ENCODE assay signal across 1 cellular context in genomic region chr1:111139234-111139955, GRCh38.
TF ChIP-seq lines count a peak whose summit lies in the region.

No MANE protein-coding gene starts in this region.

TF ChIP-seq in HepG2, 621 proteins besides CTCF, POLR2A, EP300 and RAD21 (continued from another document and continues in another):
- TF ChIP-seq PATZ1 (CRISPR knock-in tag; IDR thresholded peaks at IDR 0.05), result peak; percentile 62
- TF ChIP-seq RXRB (CRISPR knock-in tag; IDR thresholded peaks at IDR 0.05; ENCODE audit: borderline replicate concordance), result peak; percentile 18; the same call in 1 of the 2 replicates
- TF ChIP-seq RARA (CRISPR knock-in tag; IDR thresholded peaks at IDR 0.05), result 0 out of 2 replicates have a peak, but pooled peaks have one; percentile 20
- TF ChIP-seq GFI1 (CRISPR knock-in tag; IDR thresholded peaks at IDR 0.05; ENCODE audit: borderline replicate concordance), result no peak; the same call in 1 of the 2 replicates
- peak; percentile 38; the same call in 1 of the 2 replicates for TF ChIP-seq BORCS8-MEF2B (CRISPR knock-in tag; IDR thresholded peaks at IDR 0.05)
- no peak for TF ChIP-seq FLYWCH1 (CRISPR knock-in tag; IDR thresholded peaks at IDR 0.05)
- peak; percentile 23; the same call in 1 of the 2 replicates for TF ChIP-seq TFDP1 (CRISPR knock-in tag; IDR thresholded peaks at IDR 0.05; ENCODE audit: borderline replicate concordance)
- TF ChIP-seq ZSCAN12 (CRISPR knock-in tag; IDR thresholded peaks at IDR 0.05), result no peak
- TF ChIP-seq FOXA1 (IDR thresholded peaks at IDR 0.05), result no peak
- TF ChIP-seq FOXA1 (CRISPR knock-in tag; IDR thresholded peaks at IDR 0.05), result peak; percentile 61
- TF ChIP-seq ZNF790 (CRISPR knock-in tag; IDR thresholded peaks at IDR 0.05; ENCODE audit: borderline replicate concordance), result peak; percentile 54; the same call in 1 of the 2 replicates
- peak; percentile 69; the same call in 1 of the 2 replicates for TF ChIP-seq ZC3H13 (CRISPR knock-in tag; IDR thresholded peaks at IDR 0.05)
- TF ChIP-seq ARNT2 (CRISPR knock-in tag; IDR thresholded peaks at IDR 0.05; ENCODE audit: low read depth), result peak; percentile 57; the same call in 1 of the 2 replicates
- no peak for TF ChIP-seq NONO (IDR thresholded peaks at IDR 0.05)
- 0 out of 2 replicates have a peak, but pooled peaks have one; percentile 25 for TF ChIP-seq NONO (CRISPR knock-in tag; conservative IDR thresholded peaks at IDR 0.05)
- TF ChIP-seq MEIS2 (CRISPR knock-in tag; IDR thresholded peaks at IDR 0.05), result no peak
- peak; percentile 13; the same call in 1 of the 2 replicates for TF ChIP-seq ZBTB7B (CRISPR knock-in tag; IDR thresholded peaks at IDR 0.05)
- no peak for TF ChIP-seq ZBTB49 (CRISPR knock-in tag; IDR thresholded peaks at IDR 0.05; ENCODE audit: borderline replicate concordance)
- TF ChIP-seq GZF1 (CRISPR knock-in tag; IDR thresholded peaks at IDR 0.05), result 0 out of 2 replicates have a peak, but pooled peaks have one; percentile 20
- TF ChIP-seq MIER3 (CRISPR knock-in tag; IDR thresholded peaks at IDR 0.05; ENCODE audit: borderline replicate concordance), result no peak; the same call in 1 of the 2 replicates
- 0 out of 2 replicates have a peak, but pooled peaks have one; percentile 8 for TF ChIP-seq ZBTB42 (CRISPR knock-in tag; IDR thresholded peaks at IDR 0.05)
- no peak for TF ChIP-seq PRPF4 (IDR thresholded peaks at IDR 0.05; ENCODE audit: low read depth, low read length, poor library complexity, severe bottlenecking)
- TF ChIP-seq ZNF773 (CRISPR knock-in tag; IDR thresholded peaks at IDR 0.05; ENCODE audit: borderline replicate concordance), result no peak
- 0 out of 2 replicates have a peak, but pooled peaks have one; percentile 16 for TF ChIP-seq CREM (IDR thresholded peaks at IDR 0.05)
- no peak for TF ChIP-seq CREM (CRISPR knock-in tag; IDR thresholded peaks at IDR 0.05)
- no peak for TF ChIP-seq ELK4 (CRISPR knock-in tag; IDR thresholded peaks at IDR 0.05; ENCODE audit: borderline replicate concordance)
- TF ChIP-seq CSRNP1 (CRISPR knock-in tag; IDR thresholded peaks at IDR 0.05), result 0 out of 2 replicates have a peak, but pooled peaks have one; percentile 20
- TF ChIP-seq ZNF558 (CRISPR knock-in tag; IDR thresholded peaks at IDR 0.05; ENCODE audit: borderline replicate concordance), result 0 out of 2 replicates have a peak, but pooled peaks have one; percentile 35
- TF ChIP-seq GABPB1 (CRISPR knock-in tag; IDR thresholded peaks at IDR 0.05), result peak; percentile 32; the same call in 1 of the 2 replicates
- TF ChIP-seq GATAD1 (CRISPR knock-in tag; IDR thresholded peaks at IDR 0.05), result no peak
- 0 out of 2 replicates have a peak, but pooled peaks have one; percentile 7 for TF ChIP-seq ZNF564 (CRISPR knock-in tag; IDR thresholded peaks at IDR 0.05)
- TF ChIP-seq NR2F1 (CRISPR knock-in tag; IDR thresholded peaks at IDR 0.05), result 0 out of 4 replicates have a peak, but pooled peaks of 1 of the 2 experiments have one; percentile 11
- TF ChIP-seq REL (CRISPR knock-in tag; conservative IDR thresholded peaks at IDR 0.05), result 0 out of 2 replicates have a peak, but pooled peaks have one; percentile 55
- peak; percentile 57; the same call in 1 of the 2 replicates for TF ChIP-seq FOXO1 (CRISPR knock-in tag; IDR thresholded peaks at IDR 0.05)
- peak; percentile 73; the same call in 1 of the 2 replicates for TF ChIP-seq ZNF446 (CRISPR knock-in tag; IDR thresholded peaks at IDR 0.05)
- TF ChIP-seq ISX (CRISPR knock-in tag; conservative IDR thresholded peaks at IDR 0.05), result no peak
- TF ChIP-seq ZBTB33 (CRISPR knock-in tag; IDR thresholded peaks at IDR 0.05), result no peak
- 0 out of 2 replicates have a peak, but pooled peaks have one; percentile 24 for TF ChIP-seq ATRX (CRISPR knock-in tag; IDR thresholded peaks at IDR 0.05; ENCODE audit: borderline replicate concordance)
- peak; percentile 15; the same call in 1 of the 2 replicates for TF ChIP-seq ERF (CRISPR knock-in tag; IDR thresholded peaks at IDR 0.05)
- TF ChIP-seq MIXL1 (CRISPR knock-in tag; IDR thresholded peaks at IDR 0.05), result peak; percentile 11; the same call in 1 of the 2 replicates
- TF ChIP-seq REXO4 (CRISPR knock-in tag; IDR thresholded peaks at IDR 0.05; ENCODE audit: borderline replicate concordance), result no peak
- peak; percentile 50; the same call in 1 of the 2 replicates for TF ChIP-seq ZNF792 (CRISPR knock-in tag; IDR thresholded peaks at IDR 0.05)
- TF ChIP-seq KLF16 (CRISPR knock-in tag; IDR thresholded peaks at IDR 0.05), result no peak
- no peak for TF ChIP-seq CEBPB (IDR thresholded peaks at IDR 0.05; ENCODE audit: borderline replicate concordance, low read depth, low read length)
- peak; percentile 54 for TF ChIP-seq FOXA3 (CRISPR knock-in tag; IDR thresholded peaks at IDR 0.05)
- peak; percentile 40; the same call in 1 of the 2 replicates for TF ChIP-seq MAX (IDR thresholded peaks at IDR 0.05)
- no peak; the same call in 1 of the 2 replicates for TF ChIP-seq ZNF350 (CRISPR knock-in tag; IDR thresholded peaks at IDR 0.05; ENCODE audit: borderline replicate concordance, low read depth)
- no peak for TF ChIP-seq MEF2D (CRISPR knock-in tag; IDR thresholded peaks at IDR 0.05)
- peak; percentile 64; the same call in 1 of the 2 replicates for TF ChIP-seq ARID5B (CRISPR knock-in tag; IDR thresholded peaks at IDR 0.05)
- 0 out of 2 replicates have a peak, but pooled peaks have one; percentile 16 for TF ChIP-seq HOMEZ (CRISPR knock-in tag; IDR thresholded peaks at IDR 0.05; ENCODE audit: low read depth)
- TF ChIP-seq ZNF780A (CRISPR knock-in tag; IDR thresholded peaks at IDR 0.05), result 0 out of 2 replicates have a peak, but pooled peaks have one; percentile 67
- TF ChIP-seq CHD2 (IDR thresholded peaks at IDR 0.05; ENCODE audit: low read depth, low read length), result peak; percentile 70; the same call in 1 of the 2 replicates
